In genomic region chr5:141524604-141525597, GRCh38 we compare ENCODE assay signal across 1 cellular context.
TF ChIP-seq lines count a peak whose summit lies in the region.

No MANE protein-coding gene starts in this region.

TF ChIP-seq in HepG2, 621 proteins besides CTCF, POLR2A, EP300 and RAD21 (continued from another document and continues in another):
- TF ChIP-seq ZNF318 (CRISPR knock-in tag; IDR thresholded peaks at IDR 0.05) (no peak), ESRRA (CRISPR knock-in tag; IDR thresholded peaks at IDR 0.05; ENCODE audit: low read depth) (peak; percentile 22; the same call in 1 of the 2 replicates), ZFP91 (CRISPR knock-in tag; IDR thresholded peaks at IDR 0.05; ENCODE audit: borderline replicate concordance) (peak; percentile 23), HOMEZ (CRISPR knock-in tag; IDR thresholded peaks at IDR 0.05; ENCODE audit: low read depth) (peak; percentile 58), MEIS1 (CRISPR knock-in tag; IDR thresholded peaks at IDR 0.05; ENCODE audit: borderline replicate concordance) (no peak), ZFP36L1 (CRISPR knock-in tag; IDR thresholded peaks at IDR 0.05) (no peak), AHR (CRISPR knock-in tag; IDR thresholded peaks at IDR 0.05) (peak; percentile 70; the same call in 1 of the 2 replicates), ZNF124 (CRISPR knock-in tag; IDR thresholded peaks at IDR 0.05) (0 out of 2 replicates have a peak, but pooled peaks have one; percentile 33), HIC2 (CRISPR knock-in tag; IDR thresholded peaks at IDR 0.05; ENCODE audit: low read depth) (peak; percentile 63; the same call in 1 of the 2 replicates), ZNF674 (CRISPR knock-in tag; IDR thresholded peaks at IDR 0.05; ENCODE audit: low read depth) (no peak), MXD1 (CRISPR knock-in tag; IDR thresholded peaks at IDR 0.05) (no peak), RARG (CRISPR knock-in tag; IDR thresholded peaks at IDR 0.05; ENCODE audit: low read depth) (no peak), ZNF432 (CRISPR knock-in tag; IDR thresholded peaks at IDR 0.05; ENCODE audit: borderline replicate concordance) (no peak), ETV5 (CRISPR knock-in tag; IDR thresholded peaks at IDR 0.05; ENCODE audit: borderline replicate concordance) (no peak), ATF7-NPFF (CRISPR knock-in tag; IDR thresholded peaks at IDR 0.05; ENCODE audit: low read depth) (no peak), TRIM24 (CRISPR knock-in tag; IDR thresholded peaks at IDR 0.05) (no peak), ZBTB20 (CRISPR knock-in tag; IDR thresholded peaks at IDR 0.05; ENCODE audit: borderline replicate concordance, low read depth) (no peak), THAP11 (CRISPR knock-in tag; IDR thresholded peaks at IDR 0.05) (peak; percentile 65), TEAD2 (CRISPR knock-in tag; IDR thresholded peaks at IDR 0.05) (no peak), MAX (IDR thresholded peaks at IDR 0.05) (peak; percentile 64; the same call in 1 of the 2 replicates), ZNF720 (CRISPR knock-in tag; IDR thresholded peaks at IDR 0.05) (no peak), SIX4 (CRISPR knock-in tag; IDR thresholded peaks at IDR 0.05) (peak; percentile 92), ZSCAN29 (CRISPR knock-in tag; conservative IDR thresholded peaks at IDR 0.05) (no peak), AHDC1 (CRISPR knock-in tag; IDR thresholded peaks at IDR 0.05; ENCODE audit: borderline replicate concordance) (no peak), ZNF251 (CRISPR knock-in tag; IDR thresholded peaks at IDR 0.05) (no peak), SP5 (CRISPR knock-in tag; IDR thresholded peaks at IDR 0.05; ENCODE audit: borderline replicate concordance, low read depth) (no peak), ETS1 (CRISPR knock-in tag; IDR thresholded peaks at IDR 0.05) (no peak), ZNF496 (CRISPR knock-in tag; IDR thresholded peaks at IDR 0.05; ENCODE audit: insufficient replicate concordance) (no peak), FOXK2 (IDR thresholded peaks at IDR 0.05) (no peak), ZNF546 (CRISPR knock-in tag; conservative IDR thresholded peaks at IDR 0.05) (no peak), ZNF224 (CRISPR knock-in tag; IDR thresholded peaks at IDR 0.05) (0 out of 2 replicates have a peak, but pooled peaks have one; percentile 73), HMGA1 (CRISPR knock-in tag; conservative IDR thresholded peaks at IDR 0.05) (no peak), ZFP36 (IDR thresholded peaks at IDR 0.05; ENCODE audit: borderline replicate concordance, low read depth, low read length, partially characterized antibody) (no peak), NBN (conservative IDR thresholded peaks at IDR 0.05) (no peak), DR1 (CRISPR knock-in tag; IDR thresholded peaks at IDR 0.05) (no peak), FOSL2 (CRISPR knock-in tag; IDR thresholded peaks at IDR 0.05) (peak; percentile 51), ZNF263 (CRISPR knock-in tag; IDR thresholded peaks at IDR 0.05) (peak; percentile 87), NR2F6 (IDR thresholded peaks at IDR 0.05) (peak; percentile 37; the same call in 1 of the 2 replicates), NR2F6 (CRISPR knock-in tag; IDR thresholded peaks at IDR 0.05) (peak; percentile 79), NFYB (CRISPR knock-in tag; IDR thresholded peaks at IDR 0.05) (no peak), ZFP36L2 (CRISPR knock-in tag; IDR thresholded peaks at IDR 0.05) (no peak), KDM4B (CRISPR knock-in tag; IDR thresholded peaks at IDR 0.05) (no peak), ATF3 (CRISPR knock-in tag; IDR thresholded peaks at IDR 0.05) (peak; percentile 18; the same call in 1 of the 2 replicates), RFXAP (CRISPR knock-in tag; IDR thresholded peaks at IDR 0.05; ENCODE audit: borderline replicate concordance) (peak; percentile 68; the same call in 1 of the 2 replicates)
